In genomic region chr4:71130827-71131603, GRCh38 we compare ENCODE assay signal across 10 cellular contexts.
DNase-seq lines count a peak whose midpoint lies in the region; ATAC-seq and TF ChIP-seq lines count a peak whose summit lies in the region.
"Had no signal": no experiment of that assay in that cellular context is flagged by ENCODE, and none has a peak within 500 bp of the region (broad histone marks: within the 10 kb centered on the region; RNA-seq: fewer than 3 reads in every experiment).

No MANE protein-coding gene starts in this region.

- intact Hi-C loops in sciatic nerve (cut with DNase I), result no loop called here
- intact Hi-C loops in lower leg skin (cut with DNase I; ENCODE audit: low total_unique reads), result no loop called here

- 49% methylated on average over 9 of the region's 9 CpGs for WGBS in lower leg skin, 2 donors

- no peaks in the 10 kb centered on the region for H4K20me1 ChIP-seq in fibroblast of lung (ENCODE audit: control insufficient read depth, extremely low read depth, insufficient read depth, low read length)

- peak; percentile 47 for DNase-seq in GM04503 (ENCODE audit: low read depth)
- peak; percentile 53 for DNase-seq in NCI-H82 (lab: John Stamatoyannopoulos, UW)
- DNase-seq in fibroblast of lung (ENCODE audit: low read depth in 2 of 2), result peak; percentile 61 to 80
- DNase-seq in sciatic nerve (ENCODE audit: low spot score), result no peak
- no peak for DNase-seq in NCI-H146 treated with DMSO at 0.1 percent for 48 hours (lab: John Stamatoyannopoulos, UW; ENCODE audit: unreplicated experiment)
- no peak for DNase-seq in lower leg skin (ENCODE audit: low spot score in 2 of 2)
- DNase-seq in NCI-H510A treated with DMSO at 0.1 percent for 48 hours (lab: John Stamatoyannopoulos, UW), result no peak
- DNase-seq: activated CD4-positive, alpha-beta T cell treated with anti-CD3 and anti-CD28 coated beads, Interleukin-2, amount 10 ng/mL, durations not matched to agents 24 days and 14 days; upper lobe of left lung had no signal

- no peaks in the 10 kb centered on the region for H3K79me2 ChIP-seq in fibroblast of lung (ENCODE audit: control insufficient read depth, insufficient read depth, low read length)

- H3K27me3 ChIP-seq in fibroblast of lung (ENCODE audit: control insufficient read depth, insufficient read depth, low read length), result no peaks in the 10 kb centered on the region
- H3K27me3 ChIP-seq: breast epithelium, upper lobe of left lung had no signal

- H2AFZ ChIP-seq in fibroblast of lung (ENCODE audit: low read length), result peak overlapping the region; percentile 84

- H3K9me3 ChIP-seq in fibroblast of lung (ENCODE audit: control insufficient read depth, insufficient read depth, low read depth, low read length), result no peaks in the 10 kb centered on the region
- H3K9me3 ChIP-seq: breast epithelium, upper lobe of left lung had no signal

- TF ChIP-seq POLR2A in lower leg skin (IDR thresholded peaks at IDR 0.05), result no peak

- ATAC-seq in sciatic nerve, result peak; percentile 62

- peak; percentile 23 for TF ChIP-seq CTCF in fibroblast of lung (conservative IDR thresholded peaks at IDR 0.05 in 1 of 2, IDR thresholded peaks at IDR 0.05 in 1 of 2; ENCODE audit: low read depth in 1 of 2, low read length in 2 of 2)
- TF ChIP-seq CTCF in lower leg skin (IDR thresholded peaks at IDR 0.05), result no peak

- H3K4me2 ChIP-seq in fibroblast of lung (ENCODE audit: extremely low read depth, insufficient read depth, low read length), result peak overlapping the region; percentile 55

- H3K36me3 ChIP-seq in fibroblast of lung (ENCODE audit: control insufficient read depth, insufficient read depth, low read length), result no peaks in the 10 kb centered on the region
- H3K36me3 ChIP-seq: breast epithelium, upper lobe of left lung had no signal

- H3K9ac ChIP-seq in fibroblast of lung (ENCODE audit: insufficient read depth, low read length), result no peak overlapping the region

- peak overlapping the region; percentile 75 for H3K27ac ChIP-seq in fibroblast of lung (ENCODE audit: insufficient read depth, low read length)
- H3K27ac ChIP-seq: breast epithelium, upper lobe of left lung had no signal

- peaks cover 16% of the 10 kb centered on the region for H3K4me1 ChIP-seq in fibroblast of lung (ENCODE audit: control insufficient read depth, extremely low read depth, insufficient read depth, low read length)
- H3K4me1 ChIP-seq: breast epithelium, upper lobe of left lung had no signal

- H3K4me3 ChIP-seq in fibroblast of lung (replicated peaks in 1 of 4; ENCODE audit: control extremely low read depth in 1 of 4, insufficient read depth in 1 of 4, low read depth in 3 of 4, low read length in 4 of 4), result peak overlapping the region; percentile 34 to 46 (median 36)
- no peak overlapping the region for H3K4me3 ChIP-seq in lower leg skin (ENCODE audit: low read depth, poor library complexity, severe bottlenecking)
- H3K4me3 ChIP-seq: breast epithelium, upper lobe of left lung had no signal

Comparison
In these comparisons a context has a peak if more than half of its experiments do, and no peak if none do; other contexts are left out.
1. DNase-seq: peak in GM04503 (single experiment), NCI-H82 (single experiment) and fibroblast of lung (2 of 2); none in sciatic nerve (single experiment), NCI-H146 treated with DMSO at 0.1 percent for 48 hours (single experiment), lower leg skin (0 of 2) and NCI-H510A treated with DMSO at 0.1 percent for 48 hours (single experiment).
2. CTCF ChIP-seq: peak in fibroblast of lung (2 of 2); none in lower leg skin (0 of 3).